ENCODE assay signal across 1 cellular context in genomic region chr16:71537643-71538042, GRCh38.
A peak's percentile ranks its signal among the peaks of the same experiment; 100 is the strongest.
TF ChIP-seq lines count a peak whose summit lies in the region.

No MANE protein-coding gene starts in this region.

TF ChIP-seq in HepG2, 621 proteins besides CTCF, POLR2A, EP300 and RAD21 (continued from another document):
- TF ChIP-seq CEBPZ (IDR thresholded peaks at IDR 0.05; ENCODE audit: low read length) = no peak
- TF ChIP-seq ARID5B (CRISPR knock-in tag; IDR thresholded peaks at IDR 0.05) = 0 out of 2 replicates have a peak, but pooled peaks have one; percentile 13
